Comparison of ENCODE assay signal across 9 cellular contexts in the genomic region with DNA sequence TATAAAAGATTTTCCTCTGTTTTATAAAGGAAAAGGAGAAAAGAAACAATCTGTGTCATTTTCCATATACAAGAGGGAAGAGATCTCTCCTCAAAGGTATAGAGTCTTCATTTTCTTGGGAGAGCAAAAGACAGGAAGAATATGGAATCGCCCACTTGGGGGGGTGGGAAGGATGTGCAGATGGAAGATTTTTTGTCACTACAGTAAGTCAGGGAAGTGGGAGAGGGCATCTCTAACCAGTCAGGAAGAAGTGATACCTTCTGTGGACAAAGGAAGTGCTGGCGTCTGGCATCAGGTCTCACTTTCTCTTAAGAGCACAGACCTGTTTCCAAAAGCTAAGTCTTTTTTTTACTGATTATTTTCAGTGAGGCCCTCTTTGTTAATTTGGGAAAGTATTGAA. TPM values are rescaled to one million over a fixed set of nuclear protein-coding genes. Genes with fewer than 3 reads are reported as not detected.
DNase-seq lines count a peak whose midpoint lies in the region; ATAC-seq and TF ChIP-seq lines count a peak whose summit lies in the region.
"Had no signal": no experiment of that assay in that cellular context is flagged by ENCODE, and none has a peak within 500 bp of the region (broad histone marks: within the 10 kb centered on the region; RNA-seq: fewer than 3 reads in every experiment).

No MANE protein-coding gene starts in this region.

- no peak overlapping the region for H2AFZ ChIP-seq in smooth muscle cell (ENCODE audit: low read depth)

- H3K4me1 ChIP-seq in SJSA1 (replicated peaks) (peaks cover 28% of the 10 kb centered on the region), smooth muscle cell (ENCODE audit: low read depth) (peaks cover 35% of the 10 kb centered on the region)

- H3K9me3 Mint-ChIP-seq in T-helper 2 cell treated with Interferon-gamma antibody and Interleukin-4, amounts not matched to agents 5 μg/mL and 100 μg/mL, for 36 hours, result no peaks in the 10 kb centered on the region

- peaks cover 42% of the 10 kb centered on the region for H3K4me1 Mint-ChIP-seq in T-helper 2 cell treated with Interferon-gamma antibody and Interleukin-4, amounts not matched to agents 5 μg/mL and 100 μg/mL, for 36 hours (ENCODE audit: low read depth)

- 38% methylated on average over 2 of the region's 2 CpGs for WGBS in smooth muscle cell (ENCODE audit: low lambda C conversion rate)

- TF ChIP-seq CTCF in fibroblast of villous mesenchyme (IDR thresholded peaks at IDR 0.05; ENCODE audit: insufficient read depth, low read depth, low read length), result no peak
- TF ChIP-seq CTCF in smooth muscle cell (IDR thresholded peaks at IDR 0.05; ENCODE audit: borderline replicate concordance, insufficient read depth, poor library complexity, severe bottlenecking), result no peak
- no peak for TF ChIP-seq CTCF in GM20000 (IDR thresholded peaks at IDR 0.05; ENCODE audit: extremely low read depth, missing control alignments)

- H3K9me3 ChIP-seq in SJSA1 (replicated peaks) (no peaks in the 10 kb centered on the region), smooth muscle cell (replicated peaks; ENCODE audit: low read depth) (no peaks in the 10 kb centered on the region)

- H3K4me3 ChIP-seq in SJSA1 (peak overlapping the region; percentile 94; the same call in 1 of the 2 replicates), fibroblast of villous mesenchyme (ENCODE audit: low read depth, low read length) (peak overlapping the region; percentile 67), smooth muscle cell (peak overlapping the region; percentile 83)

- peaks cover 18% of the 10 kb centered on the region for H3K36me3 Mint-ChIP-seq in T-helper 2 cell treated with Interferon-gamma antibody and Interleukin-4, amounts not matched to agents 5 μg/mL and 100 μg/mL, for 36 hours (ENCODE audit: low read depth)

- H3K27me3 ChIP-seq in SJSA1 (replicated peaks) (no peaks in the 10 kb centered on the region), smooth muscle cell (ENCODE audit: low read depth) (no peaks in the 10 kb centered on the region)

- H3K4me3 Mint-ChIP-seq in T-helper 2 cell treated with Interferon-gamma antibody and Interleukin-4, amounts not matched to agents 5 μg/mL and 100 μg/mL, for 36 hours, result peak overlapping the region; percentile 91

- H4K20me1 ChIP-seq in smooth muscle cell (ENCODE audit: low read depth), result peaks cover 12% of the 10 kb centered on the region

- peaks cover 5% of the 10 kb centered on the region for H3F3A ChIP-seq in smooth muscle cell (ENCODE audit: low read depth)

- H3K4me2 ChIP-seq in smooth muscle cell, result peak overlapping the region; percentile 90

- H3K79me2 ChIP-seq in smooth muscle cell (ENCODE audit: low read depth), result peaks cover 58% of the 10 kb centered on the region

- H3K27me3 Mint-ChIP-seq in T-helper 2 cell treated with Interferon-gamma antibody and Interleukin-4, amounts not matched to agents 5 μg/mL and 100 μg/mL, for 36 hours (ENCODE audit: low read depth), result no peaks in the 10 kb centered on the region

- peak overlapping the region; percentile 92 for H3K9ac ChIP-seq in smooth muscle cell (ENCODE audit: low read depth)

- DNase-seq in T-helper 2 cell treated with Interferon-gamma antibody and Interleukin-4, amounts not matched to agents 5 μg/mL and 100 μg/mL, for 36 hours (ENCODE audit: low spot score), result no peak
- DNase-seq in T-helper 2 cell (no peak), SJSA1 (ENCODE audit: low read depth in 1 of 2, low spot score in 2 of 2) (no peak), fibroblast of villous mesenchyme (ENCODE audit: low read depth) (no peak), smooth muscle cell (lab: John Stamatoyannopoulos, UW; ENCODE audit: unreplicated experiment) (no peak), GM20000 (ENCODE audit: low spot score) (no peak), OCI-M2 (lab: John Stamatoyannopoulos, UW; ENCODE audit: unreplicated experiment) (no peak)
- DNase-seq: NCI-H524 treated with DMSO at 0.1 percent for 48 hours had no signal

- H3K36me3 ChIP-seq in SJSA1 (peaks cover 21% of the 10 kb centered on the region), smooth muscle cell (ENCODE audit: low read depth) (no peaks in the 10 kb centered on the region)

- peak overlapping the region; percentile 97 for H3K27ac Mint-ChIP-seq in T-helper 2 cell treated with Interferon-gamma antibody and Interleukin-4, amounts not matched to agents 5 μg/mL and 100 μg/mL, for 36 hours

- ATAC-seq in HG02852 (IDR thresholded peaks at IDR 0.05; ENCODE audit: unreplicated experiment), result no peak

- H3K27ac ChIP-seq in SJSA1 (no peak overlapping the region), smooth muscle cell (ENCODE audit: low read depth) (peak overlapping the region; percentile 72)

RNA-seq across cellular contexts. Expression of a gene that starts 1.4 kb away (rescaled TPM):
- total RNA-seq in SJSA1 (2014; rRNA removed; shearing (Covaris generic)), result 14.2 and 20.8 TPM in 2 replicates
- total RNA-seq in fibroblast of villous mesenchyme, result 22.2 and 30.2 TPM in 2 replicates
- 20.6 and 22.4 TPM in 2 replicates for total RNA-seq in smooth muscle cell
- 9.2 and 12.8 TPM in 2 replicates for polyA plus RNA-seq in smooth muscle cell

RNA-seq across cellular contexts. Expression of a gene that starts 5.3 kb away (rescaled TPM):
- 6.5 and 11.9 TPM in 2 replicates for total RNA-seq in SJSA1 (2014; rRNA removed; shearing (Covaris generic))
- total RNA-seq in fibroblast of villous mesenchyme, result 11.0 and 13.0 TPM in 2 replicates
- total RNA-seq in smooth muscle cell, result 11.6 and 22.3 TPM in 2 replicates
- polyA plus RNA-seq in smooth muscle cell, result 8.5 and 10.2 TPM in 2 replicates
